In genomic region chr1:224815647-224816046, GRCh38 we compare ENCODE assay signal across 27 cellular contexts.
"Had no signal": no experiment of that assay in that cellular context is flagged by ENCODE, and none has a peak within 500 bp of the region (broad histone marks: within the 10 kb centered on the region; RNA-seq: fewer than 3 reads in every experiment).

No MANE protein-coding gene starts in this region.

- H3K27ac ChIP-seq: breast epithelium, foreskin keratinocyte, neural progenitor cell, right lobe of liver, skin epidermis, transverse colon had no signal

- H3K36me3 ChIP-seq: breast epithelium, neural progenitor cell, right lobe of liver, transverse colon had no signal

- H3K4me1 Mint-ChIP-seq: activated B cell treated with CpG ODN at 0.5 μM for 24 hours; activated CD4-positive, alpha-beta T cell treated with anti-CD3 and anti-CD28 coated beads for 36 hours; activated naive CD8-positive, alpha-beta T cell treated with anti-CD3 and anti-CD28 coated beads, Interleukin-2, amount 10 ng/mL, durations not matched to agents 7 days and 5 days; central memory CD8-positive, alpha-beta T cell; immature natural killer cell; naive thymus-derived CD8-positive, alpha-beta T cell; neural progenitor cell; stimulated activated effector memory CD8-positive, alpha-beta T cell treated with anti-CD3 and anti-CD28 coated beads, Interleukin-12 subunit alpha, Interleukin-12 subunit beta, amount 100 ng/mL, for 72 hours had no signal

- H3K36me3 Mint-ChIP-seq: activated naive CD8-positive, alpha-beta T cell treated with anti-CD3 and anti-CD28 coated beads, Interleukin-2, amount 10 ng/mL, durations not matched to agents 7 days and 5 days; immature natural killer cell; neural progenitor cell; stimulated activated effector memory CD8-positive, alpha-beta T cell treated with anti-CD3 and anti-CD28 coated beads, Interleukin-12 subunit alpha, Interleukin-12 subunit beta, amount 100 ng/mL, for 72 hours had no signal

- H3K4me3 Mint-ChIP-seq: activated B cell treated with CpG ODN at 0.5 μM for 24 hours; activated CD4-positive, alpha-beta T cell treated with anti-CD3 and anti-CD28 coated beads for 36 hours; activated naive CD4-positive, alpha-beta T cell treated with anti-CD3 and anti-CD28 coated beads for 36 hours; activated naive CD8-positive, alpha-beta T cell treated with anti-CD3 and anti-CD28 coated beads, Interleukin-2, amount 10 ng/mL, durations not matched to agents 7 days and 5 days; central memory CD8-positive, alpha-beta T cell; immature natural killer cell; naive thymus-derived CD8-positive, alpha-beta T cell; neural progenitor cell; stimulated activated effector memory CD8-positive, alpha-beta T cell treated with anti-CD3 and anti-CD28 coated beads, Interleukin-12 subunit alpha, Interleukin-12 subunit beta, amount 100 ng/mL, for 72 hours had no signal

- H3K9me3 Mint-ChIP-seq: activated naive CD4-positive, alpha-beta T cell treated with anti-CD3 and anti-CD28 coated beads for 36 hours had no signal

- FAIRE-seq: colon, urothelium cell line had no signal

- H3K27me3 ChIP-seq: breast epithelium, foreskin keratinocyte, neural progenitor cell, right lobe of liver, transverse colon had no signal

- H3K27ac Mint-ChIP-seq: activated B cell treated with CpG ODN at 0.5 μM for 24 hours; activated CD4-positive, alpha-beta T cell treated with anti-CD3 and anti-CD28 coated beads for 36 hours; activated naive CD4-positive, alpha-beta T cell treated with anti-CD3 and anti-CD28 coated beads for 36 hours; activated naive CD8-positive, alpha-beta T cell treated with anti-CD3 and anti-CD28 coated beads, Interleukin-2, amount 10 ng/mL, durations not matched to agents 7 days and 5 days; immature natural killer cell; naive thymus-derived CD8-positive, alpha-beta T cell; neural progenitor cell; stimulated activated effector memory CD8-positive, alpha-beta T cell treated with anti-CD3 and anti-CD28 coated beads, Interleukin-12 subunit alpha, Interleukin-12 subunit beta, amount 100 ng/mL, for 72 hours had no signal

- DNase-seq: activated B cell treated with CpG ODN at 0.5 μM for 24 hours; activated CD4-positive, alpha-beta T cell treated with anti-CD3 and anti-CD28 coated beads for 36 hours; activated CD4-positive, alpha-beta T cell treated with anti-CD3 and anti-CD28 coated beads, Interleukin-2, amount 50 U/mL, for 4 hours; activated CD8-positive, alpha-beta memory T cell treated with anti-CD3 and anti-CD28 coated beads for 24 hours; activated CD8-positive, alpha-beta memory T cell treated with anti-CD3 and anti-CD28 coated beads, Interleukin-2, amount 50 U/mL, for 48 hours; activated effector memory CD4-positive, alpha-beta T cell treated with Interleukin-2 at 50 U/mL for 16 hours; activated naive CD4-positive, alpha-beta T cell treated with anti-CD3 and anti-CD28 coated beads for 36 hours; activated naive CD8-positive, alpha-beta T cell treated with anti-CD3 and anti-CD28 coated beads, Interleukin-2, amount 10 ng/mL, durations not matched to agents 7 days and 5 days; activated T-cell treated with anti-CD3 and anti-CD28 coated beads, Interleukin-2, amount 50 U/mL, for 48 hours; amniotic stem cell; effector memory CD4-positive, alpha-beta T cell; foreskin keratinocyte; immature natural killer cell; naive thymus-derived CD8-positive, alpha-beta T cell; posterior cingulate gyrus; right lobe of liver; stimulated activated CD4-positive, alpha-beta T cell treated with anti-CD3 and anti-CD28 coated beads, Interleukin-2, amount 100 ng/mL, for 24 hours; transverse colon had no signal

- H3K4me1 ChIP-seq: breast epithelium, foreskin keratinocyte, neural progenitor cell, right lobe of liver, transverse colon had no signal

- H3K9me3 ChIP-seq: right lobe of liver, transverse colon had no signal

- H3K4me3 ChIP-seq: breast epithelium, lung, neural progenitor cell, right lobe of liver, skin epidermis, transverse colon had no signal

- ATAC-seq: activated CD4-positive, alpha-beta T cell treated with anti-CD3 and anti-CD28 coated beads for 36 hours; foreskin keratinocyte; left lobe of liver; naive thymus-derived CD8-positive, alpha-beta T cell; right lobe of liver; stimulated activated effector memory CD8-positive, alpha-beta T cell treated with anti-CD3 and anti-CD28 coated beads, Interleukin-12 subunit alpha, Interleukin-12 subunit beta, amount 100 ng/mL, for 72 hours had no signal
